1 cellular context compared by ENCODE assay signal in the genomic region with DNA sequence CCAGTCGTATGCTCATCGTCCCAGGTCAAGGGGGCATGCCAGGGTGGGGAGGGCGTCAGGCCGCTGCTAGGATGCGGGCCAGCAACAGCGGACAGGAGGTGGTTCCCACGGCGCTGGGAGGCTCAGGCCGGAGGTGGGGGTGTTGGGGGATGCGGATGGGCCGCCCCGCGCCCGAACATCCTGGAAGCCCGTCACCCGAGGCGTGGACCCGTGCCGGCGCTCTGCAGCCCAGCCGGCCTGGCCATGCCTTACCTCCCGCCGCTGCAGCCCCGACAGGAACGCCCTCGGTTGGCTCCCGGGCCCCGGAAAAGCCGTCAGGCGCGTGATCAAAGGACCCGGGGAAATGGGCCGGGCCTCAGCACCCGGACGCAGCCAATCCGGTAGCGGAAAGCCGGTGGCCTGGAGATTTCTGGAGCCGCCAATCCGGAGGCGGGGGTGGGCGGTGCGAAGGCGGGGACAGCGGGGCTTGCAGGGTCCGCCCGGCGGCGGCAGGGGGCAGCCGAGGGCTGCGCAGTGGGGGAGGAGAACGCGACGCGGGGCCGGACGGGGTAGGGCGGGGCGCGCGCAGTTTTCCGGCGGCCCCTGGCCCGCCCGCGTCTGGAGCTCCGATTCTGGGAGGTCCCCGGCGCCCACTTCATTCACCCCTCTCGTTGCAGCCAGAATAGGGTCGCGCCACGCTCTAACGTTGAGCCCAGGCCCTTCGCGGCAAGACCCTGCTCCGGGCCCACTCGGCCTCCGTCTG.
TF ChIP-seq lines count a peak whose summit lies in the region.

TSS of gene SMIM29 (minus strand) at position 280 of the 742 bp plus-strand sequence. CDS start 1,215 bp downstream, outside the sequence.

TF ChIP-seq in HepG2, 621 proteins besides CTCF, POLR2A, EP300 and RAD21 (continued from another document and continues in another):
- TF ChIP-seq, protein P1, sequence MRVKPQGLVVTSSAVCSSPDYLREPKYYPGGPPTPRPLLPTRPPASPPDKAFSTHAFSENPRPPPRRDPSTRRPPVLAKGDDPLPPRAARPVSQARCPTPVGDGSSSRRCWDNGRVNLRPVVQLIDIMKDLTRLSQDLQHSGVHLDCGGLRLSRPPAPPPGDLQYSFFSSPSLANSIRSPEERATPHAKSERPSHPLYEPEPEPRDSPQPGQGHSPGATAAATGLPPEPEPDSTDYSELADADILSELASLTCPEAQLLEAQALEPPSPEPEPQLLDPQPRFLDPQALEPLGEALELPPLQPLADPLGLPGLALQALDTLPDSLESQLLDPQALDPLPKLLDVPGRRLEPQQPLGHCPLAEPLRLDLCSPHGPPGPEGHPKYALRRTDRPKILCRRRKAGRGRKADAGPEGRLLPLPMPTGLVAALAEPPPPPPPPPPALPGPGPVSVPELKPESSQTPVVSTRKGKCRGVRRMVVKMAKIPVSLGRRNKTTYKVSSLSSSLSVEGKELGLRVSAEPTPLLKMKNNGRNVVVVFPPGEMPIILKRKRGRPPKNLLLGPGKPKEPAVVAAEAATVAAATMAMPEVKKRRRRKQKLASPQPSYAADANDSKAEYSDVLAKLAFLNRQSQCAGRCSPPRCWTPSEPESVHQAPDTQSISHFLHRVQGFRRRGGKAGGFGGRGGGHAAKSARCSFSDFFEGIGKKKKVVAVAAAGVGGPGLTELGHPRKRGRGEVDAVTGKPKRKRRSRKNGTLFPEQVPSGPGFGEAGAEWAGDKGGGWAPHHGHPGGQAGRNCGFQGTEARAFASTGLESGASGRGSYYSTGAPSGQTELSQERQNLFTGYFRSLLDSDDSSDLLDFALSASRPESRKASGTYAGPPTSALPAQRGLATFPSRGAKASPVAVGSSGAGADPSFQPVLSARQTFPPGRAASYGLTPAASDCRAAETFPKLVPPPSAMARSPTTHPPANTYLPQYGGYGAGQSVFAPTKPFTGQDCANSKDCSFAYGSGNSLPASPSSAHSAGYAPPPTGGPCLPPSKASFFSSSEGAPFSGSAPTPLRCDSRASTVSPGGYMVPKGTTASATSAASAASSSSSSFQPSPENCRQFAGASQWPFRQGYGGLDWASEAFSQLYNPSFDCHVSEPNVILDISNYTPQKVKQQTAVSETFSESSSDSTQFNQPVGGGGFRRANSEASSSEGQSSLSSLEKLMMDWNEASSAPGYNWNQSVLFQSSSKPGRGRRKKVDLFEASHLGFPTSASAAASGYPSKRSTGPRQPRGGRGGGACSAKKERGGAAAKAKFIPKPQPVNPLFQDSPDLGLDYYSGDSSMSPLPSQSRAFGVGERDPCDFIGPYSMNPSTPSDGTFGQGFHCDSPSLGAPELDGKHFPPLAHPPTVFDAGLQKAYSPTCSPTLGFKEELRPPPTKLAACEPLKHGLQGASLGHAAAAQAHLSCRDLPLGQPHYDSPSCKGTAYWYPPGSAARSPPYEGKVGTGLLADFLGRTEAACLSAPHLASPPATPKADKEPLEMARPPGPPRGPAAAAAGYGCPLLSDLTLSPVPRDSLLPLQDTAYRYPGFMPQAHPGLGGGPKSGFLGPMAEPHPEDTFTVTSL (CRISPR knock-in tag; IDR thresholded peaks at IDR 0.05; ENCODE audit: borderline replicate concordance), result peak; percentile 88
- TF ChIP-seq, protein P2, sequence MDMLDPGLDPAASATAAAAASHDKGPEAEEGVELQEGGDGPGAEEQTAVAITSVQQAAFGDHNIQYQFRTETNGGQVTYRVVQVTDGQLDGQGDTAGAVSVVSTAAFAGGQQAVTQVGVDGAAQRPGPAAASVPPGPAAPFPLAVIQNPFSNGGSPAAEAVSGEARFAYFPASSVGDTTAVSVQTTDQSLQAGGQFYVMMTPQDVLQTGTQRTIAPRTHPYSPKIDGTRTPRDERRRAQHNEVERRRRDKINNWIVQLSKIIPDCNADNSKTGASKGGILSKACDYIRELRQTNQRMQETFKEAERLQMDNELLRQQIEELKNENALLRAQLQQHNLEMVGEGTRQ (IDR thresholded peaks at IDR 0.05; ENCODE audit: low read depth, low read length), result no peak
- TF ChIP-seq, protein P2 (CRISPR knock-in tag; IDR thresholded peaks at IDR 0.05; ENCODE audit: borderline replicate concordance), result no peak
- TF ChIP-seq ZNF75D (CRISPR knock-in tag; IDR thresholded peaks at IDR 0.05; ENCODE audit: borderline replicate concordance), result no peak
- TF ChIP-seq STAG1 (CRISPR knock-in tag; IDR thresholded peaks at IDR 0.05), result peak; percentile 90
- TF ChIP-seq, protein P3, sequence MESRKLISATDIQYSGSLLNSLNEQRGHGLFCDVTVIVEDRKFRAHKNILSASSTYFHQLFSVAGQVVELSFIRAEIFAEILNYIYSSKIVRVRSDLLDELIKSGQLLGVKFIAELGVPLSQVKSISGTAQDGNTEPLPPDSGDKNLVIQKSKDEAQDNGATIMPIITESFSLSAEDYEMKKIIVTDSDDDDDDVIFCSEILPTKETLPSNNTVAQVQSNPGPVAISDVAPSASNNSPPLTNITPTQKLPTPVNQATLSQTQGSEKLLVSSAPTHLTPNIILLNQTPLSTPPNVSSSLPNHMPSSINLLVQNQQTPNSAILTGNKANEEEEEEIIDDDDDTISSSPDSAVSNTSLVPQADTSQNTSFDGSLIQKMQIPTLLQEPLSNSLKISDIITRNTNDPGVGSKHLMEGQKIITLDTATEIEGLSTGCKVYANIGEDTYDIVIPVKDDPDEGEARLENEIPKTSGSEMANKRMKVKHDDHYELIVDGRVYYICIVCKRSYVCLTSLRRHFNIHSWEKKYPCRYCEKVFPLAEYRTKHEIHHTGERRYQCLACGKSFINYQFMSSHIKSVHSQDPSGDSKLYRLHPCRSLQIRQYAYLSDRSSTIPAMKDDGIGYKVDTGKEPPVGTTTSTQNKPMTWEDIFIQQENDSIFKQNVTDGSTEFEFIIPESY (CRISPR knock-in tag; IDR thresholded peaks at IDR 0.05), result no peak
- peak; percentile 94; the same call in 1 of the 2 replicates for TF ChIP-seq ZNF430 (CRISPR knock-in tag; IDR thresholded peaks at IDR 0.05)
- TF ChIP-seq MZF1 (CRISPR knock-in tag; IDR thresholded peaks at IDR 0.05; ENCODE audit: borderline replicate concordance), result no peak; the same call in 1 of the 2 replicates
- TF ChIP-seq ZNF552 (CRISPR knock-in tag; IDR thresholded peaks at IDR 0.05; ENCODE audit: borderline replicate concordance), result peak; percentile 35; the same call in 1 of the 2 replicates
- no peak for TF ChIP-seq GPBP1L1 (CRISPR knock-in tag; IDR thresholded peaks at IDR 0.05)
- TF ChIP-seq RORA (CRISPR knock-in tag; IDR thresholded peaks at IDR 0.05), result no peak
- TF ChIP-seq NFAT5 (CRISPR knock-in tag; IDR thresholded peaks at IDR 0.05), result no peak
- TF ChIP-seq ZNF878 (CRISPR knock-in tag; IDR thresholded peaks at IDR 0.05), result no peak; the same call in 1 of the 2 replicates
- TF ChIP-seq SP5 (CRISPR knock-in tag; IDR thresholded peaks at IDR 0.05; ENCODE audit: borderline replicate concordance, low read depth), result peak; percentile 54
- TF ChIP-seq ZNF740 (CRISPR knock-in tag; IDR thresholded peaks at IDR 0.05), result peak; percentile 75
- TF ChIP-seq GLI4 (CRISPR knock-in tag; IDR thresholded peaks at IDR 0.05; ENCODE audit: borderline replicate concordance), result no peak; the same call in 1 of the 2 replicates
- TF ChIP-seq ZBTB43 (CRISPR knock-in tag; conservative IDR thresholded peaks at IDR 0.05), result no peak
- TF ChIP-seq ZNF570 (CRISPR knock-in tag; IDR thresholded peaks at IDR 0.05; ENCODE audit: borderline replicate concordance), result no peak
- no peak for TF ChIP-seq CSRNP2 (CRISPR knock-in tag; conservative IDR thresholded peaks at IDR 0.05; ENCODE audit: low read depth)
- TF ChIP-seq JUND (CRISPR knock-in tag; IDR thresholded peaks at IDR 0.05), result 0 out of 2 replicates have a peak, but pooled peaks have one; percentile 40
- TF ChIP-seq PPARG (CRISPR knock-in tag; conservative IDR thresholded peaks at IDR 0.05), result peak; percentile 48; the same call in 1 of the 2 replicates
- no peak for TF ChIP-seq ZNF24 (IDR thresholded peaks at IDR 0.05)
- TF ChIP-seq, protein P4, sequence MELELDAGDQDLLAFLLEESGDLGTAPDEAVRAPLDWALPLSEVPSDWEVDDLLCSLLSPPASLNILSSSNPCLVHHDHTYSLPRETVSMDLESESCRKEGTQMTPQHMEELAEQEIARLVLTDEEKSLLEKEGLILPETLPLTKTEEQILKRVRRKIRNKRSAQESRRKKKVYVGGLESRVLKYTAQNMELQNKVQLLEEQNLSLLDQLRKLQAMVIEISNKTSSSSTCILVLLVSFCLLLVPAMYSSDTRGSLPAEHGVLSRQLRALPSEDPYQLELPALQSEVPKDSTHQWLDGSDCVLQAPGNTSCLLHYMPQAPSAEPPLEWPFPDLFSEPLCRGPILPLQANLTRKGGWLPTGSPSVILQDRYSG (CRISPR knock-in tag; IDR thresholded peaks at IDR 0.05), result no peak
- no peak for TF ChIP-seq ZNF510 (CRISPR knock-in tag; IDR thresholded peaks at IDR 0.05; ENCODE audit: low read depth)
- TF ChIP-seq RBFOX2 (IDR thresholded peaks at IDR 0.05; ENCODE audit: low read depth, low read length), result peak; percentile 80
- TF ChIP-seq MBD4 (IDR thresholded peaks at IDR 0.05; ENCODE audit: borderline replicate concordance, low read length), result no peak
- no peak for TF ChIP-seq SUZ12 (IDR thresholded peaks at IDR 0.05; ENCODE audit: low read depth, low read length)
- no peak; the same call in none of the 2 replicates for TF ChIP-seq KLF6 (CRISPR knock-in tag; IDR thresholded peaks at IDR 0.05)
